Comparison of ENCODE assay signal across 19 cellular contexts in the genomic region with DNA sequence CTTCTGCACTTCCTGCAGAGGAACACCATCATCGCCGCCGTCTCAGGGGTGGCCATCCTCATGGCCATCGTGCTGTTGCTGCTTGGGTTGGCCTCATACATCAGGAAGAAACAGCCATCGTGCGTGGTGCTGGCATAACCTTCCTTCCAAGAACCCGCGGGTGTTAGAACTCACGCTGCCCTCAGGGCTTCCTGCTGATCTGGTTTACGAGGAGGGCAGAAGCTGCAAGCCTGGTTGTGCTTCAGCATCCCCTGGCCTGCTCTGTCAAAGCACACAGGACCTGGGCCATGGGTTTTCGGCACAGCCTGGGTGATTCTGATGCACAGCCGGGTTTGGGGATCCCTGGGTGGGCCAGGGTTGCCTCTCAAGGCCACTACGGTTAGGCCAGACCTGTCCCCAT. TPM values are rescaled to one million over a fixed set of nuclear protein-coding genes. Genes with fewer than 3 reads are reported as not detected.
"Had no signal": no experiment of that assay in that cellular context is flagged by ENCODE, and none has a peak within 500 bp of the region (broad histone marks: within the 10 kb centered on the region; RNA-seq: fewer than 3 reads in every experiment).

No MANE protein-coding gene starts in this region.

- H3K4me3 Mint-ChIP-seq: activated naive CD4-positive, alpha-beta T cell treated with anti-CD3 and anti-CD28 coated beads, Interleukin-2, amount 50 U/mL, for 24 hours; stimulated activated effector memory CD8-positive, alpha-beta T cell treated with anti-CD3 and anti-CD28 coated beads, Interleukin-12 subunit alpha, Interleukin-12 subunit beta, amount 100 ng/mL, for 72 hours; T-helper 1 cell treated with Interleukin-12 subunit alpha and Interleukin-12 subunit beta and Interleukin-4 antibody, amounts not matched to agents 30 μg/mL and 1 μg/mL, for 36 hours had no signal

- H3K4me2 ChIP-seq: smooth muscle cell had no signal

- H3K4me3 ChIP-seq: gastroesophageal sphincter, lower lobe of right lung, ovary, right lobe of liver, smooth muscle cell, thoracic aorta had no signal

- ATAC-seq: esophagus mucosa; gastroesophageal sphincter; left colon; lower lobe of right lung; right lobe of liver; stimulated activated effector memory CD8-positive, alpha-beta T cell treated with anti-CD3 and anti-CD28 coated beads, Interleukin-12 subunit alpha, Interleukin-12 subunit beta, amount 100 ng/mL, for 72 hours had no signal

- H3K27ac Mint-ChIP-seq: activated naive CD4-positive, alpha-beta T cell treated with anti-CD3 and anti-CD28 coated beads, Interleukin-2, amount 50 U/mL, for 24 hours; stimulated activated effector memory CD8-positive, alpha-beta T cell treated with anti-CD3 and anti-CD28 coated beads, Interleukin-12 subunit alpha, Interleukin-12 subunit beta, amount 100 ng/mL, for 72 hours; T-helper 1 cell treated with Interleukin-12 subunit alpha and Interleukin-12 subunit beta and Interleukin-4 antibody, amounts not matched to agents 30 μg/mL and 1 μg/mL, for 36 hours had no signal

- H3K36me3 ChIP-seq: gastroesophageal sphincter, lower lobe of right lung, ovary, right lobe of liver, thoracic aorta had no signal

- H3K4me1 ChIP-seq: lower lobe of right lung had no signal

- H3K9me3 Mint-ChIP-seq: activated naive CD4-positive, alpha-beta T cell treated with anti-CD3 and anti-CD28 coated beads, Interleukin-2, amount 50 U/mL, for 24 hours; stimulated activated effector memory CD8-positive, alpha-beta T cell treated with anti-CD3 and anti-CD28 coated beads, Interleukin-12 subunit alpha, Interleukin-12 subunit beta, amount 100 ng/mL, for 72 hours; T-helper 1 cell treated with Interleukin-12 subunit alpha and Interleukin-12 subunit beta and Interleukin-4 antibody, amounts not matched to agents 30 μg/mL and 1 μg/mL, for 36 hours had no signal

- H3K27ac ChIP-seq: gastroesophageal sphincter, lower lobe of right lung, ovary, right lobe of liver, thoracic aorta, VCaP had no signal

- H3K36me3 Mint-ChIP-seq: activated naive CD4-positive, alpha-beta T cell treated with anti-CD3 and anti-CD28 coated beads, Interleukin-2, amount 50 U/mL, for 24 hours; stimulated activated effector memory CD8-positive, alpha-beta T cell treated with anti-CD3 and anti-CD28 coated beads, Interleukin-12 subunit alpha, Interleukin-12 subunit beta, amount 100 ng/mL, for 72 hours had no signal

- H3K9me3 ChIP-seq: gastroesophageal sphincter, lower lobe of right lung, ovary, right lobe of liver, thoracic aorta had no signal

- DNase-seq: activated CD4-positive, alpha-beta T cell treated with anti-CD3 and anti-CD28 coated beads, Interleukin-2, amount 50 U/mL, for 1 hour; activated CD4-positive, CD25-positive, alpha-beta regulatory T cell treated with anti-CD3 and anti-CD28 coated beads, Interleukin-2, amount 50 U/mL, for 72 hours; activated gamma-delta T cell; effector CD8-positive, alpha-beta T cell; left colon; lower lobe of right lung; midbrain; ovary; stimulated activated CD4-positive, alpha-beta T cell treated with anti-CD3 and anti-CD28 coated beads, Interleukin-4, amount 100 ng/mL, for 24 hours had no signal

- H3K27me3 ChIP-seq: gastroesophageal sphincter, ovary, right lobe of liver had no signal

- H3K27me3 Mint-ChIP-seq: activated naive CD4-positive, alpha-beta T cell treated with anti-CD3 and anti-CD28 coated beads, Interleukin-2, amount 50 U/mL, for 24 hours had no signal

RNA-seq across cellular contexts. Expression of a gene that starts 12.2 kb away (rescaled TPM):
- total RNA-seq: pulmonary artery endothelial cell had no signal
